In the genomic region with DNA sequence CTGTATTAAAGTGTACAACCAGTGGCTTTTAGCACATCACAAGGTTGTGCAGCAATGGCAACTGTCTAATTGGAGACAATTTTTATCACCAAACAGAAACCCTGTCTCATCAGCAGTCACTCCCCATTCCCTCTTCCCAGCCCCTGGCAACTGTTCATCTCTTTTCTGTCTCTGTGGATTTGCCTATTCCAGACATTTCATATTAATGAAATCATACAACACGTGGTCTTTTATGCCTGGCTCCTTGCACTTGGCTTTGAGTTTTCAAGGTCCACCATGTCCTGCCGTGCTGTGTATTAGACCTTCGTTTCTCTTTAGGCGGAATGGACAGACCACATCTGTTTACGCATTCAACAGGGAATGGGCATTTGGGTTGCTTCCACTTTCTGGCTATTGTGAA, we compare ENCODE assay signal across 19 cellular contexts. TPM values are rescaled to one million over a fixed set of nuclear protein-coding genes. Genes with fewer than 3 reads are reported as not detected.
"Had no signal": no experiment of that assay in that cellular context is flagged by ENCODE, and none has a peak within 500 bp of the region (broad histone marks: within the 10 kb centered on the region; RNA-seq: fewer than 3 reads in every experiment).

No MANE protein-coding gene starts in this region.

- H3K27me3 ChIP-seq: ascending aorta, hepatocyte had no signal

- H3K27ac ChIP-seq: ascending aorta, hepatocyte, left lung, stomach had no signal

- DNase-seq: activated CD8-positive, alpha-beta memory T cell treated with anti-CD3 and anti-CD28 coated beads, Interleukin-2, amount 10 ng/mL, durations not matched to agents 7 days and 5 days; activated naive CD4-positive, alpha-beta T cell treated with anti-CD3 and anti-CD28 coated beads, Interleukin-2, amount 10 ng/mL, durations not matched to agents 7 days and 5 days; activated T-cell treated with anti-CD3 and anti-CD28 coated beads, Interleukin-2, amount 50 U/mL, for 24 hours; dermis blood vessel endothelial cell; effector memory CD8-positive, alpha-beta T cell; nucleus accumbens; T-helper 9 cell had no signal

- H3K36me3 Mint-ChIP-seq: activated CD8-positive, alpha-beta memory T cell treated with anti-CD3 and anti-CD28 coated beads, Interleukin-2, amount 10 ng/mL, durations not matched to agents 7 days and 5 days; activated naive CD4-positive, alpha-beta T cell treated with anti-CD3 and anti-CD28 coated beads, Interleukin-2, amount 10 ng/mL, durations not matched to agents 7 days and 5 days had no signal

- H3K9me3 ChIP-seq: ascending aorta, left lung, stomach had no signal

- H3K4me1 Mint-ChIP-seq: activated CD8-positive, alpha-beta memory T cell treated with anti-CD3 and anti-CD28 coated beads, Interleukin-2, amount 10 ng/mL, durations not matched to agents 7 days and 5 days; activated naive CD4-positive, alpha-beta T cell treated with anti-CD3 and anti-CD28 coated beads, Interleukin-2, amount 10 ng/mL, durations not matched to agents 7 days and 5 days had no signal

- H3K4me1 ChIP-seq: ascending aorta, left lung, stomach had no signal

- H3K27ac Mint-ChIP-seq: activated CD8-positive, alpha-beta memory T cell treated with anti-CD3 and anti-CD28 coated beads, Interleukin-2, amount 10 ng/mL, durations not matched to agents 7 days and 5 days; activated naive CD4-positive, alpha-beta T cell treated with anti-CD3 and anti-CD28 coated beads, Interleukin-2, amount 10 ng/mL, durations not matched to agents 7 days and 5 days; activated T-cell treated with anti-CD3 and anti-CD28 coated beads, Interleukin-2, amount 50 U/mL, for 24 hours; effector memory CD8-positive, alpha-beta T cell; nephron had no signal

- H3K4me3 ChIP-seq: ascending aorta, hepatocyte, left lung, smooth muscle cell, stomach had no signal

- H3K4me3 Mint-ChIP-seq: activated CD8-positive, alpha-beta memory T cell treated with anti-CD3 and anti-CD28 coated beads, Interleukin-2, amount 10 ng/mL, durations not matched to agents 7 days and 5 days; activated naive CD4-positive, alpha-beta T cell treated with anti-CD3 and anti-CD28 coated beads, Interleukin-2, amount 10 ng/mL, durations not matched to agents 7 days and 5 days; activated T-cell treated with anti-CD3 and anti-CD28 coated beads, Interleukin-2, amount 50 U/mL, for 24 hours; effector memory CD8-positive, alpha-beta T cell; nephron had no signal

- H3K27me3 Mint-ChIP-seq: activated T-cell treated with anti-CD3 and anti-CD28 coated beads, Interleukin-2, amount 50 U/mL, for 24 hours had no signal

- H3K36me3 ChIP-seq: ascending aorta, left lung, stomach had no signal

- ATAC-seq: activated CD8-positive, alpha-beta memory T cell treated with anti-CD3 and anti-CD28 coated beads, Interleukin-2, amount 10 ng/mL, durations not matched to agents 7 days and 5 days; effector memory CD8-positive, alpha-beta T cell had no signal

- H3K9me3 Mint-ChIP-seq: activated naive CD4-positive, alpha-beta T cell treated with anti-CD3 and anti-CD28 coated beads, Interleukin-2, amount 10 ng/mL, durations not matched to agents 7 days and 5 days; activated T-cell treated with anti-CD3 and anti-CD28 coated beads, Interleukin-2, amount 50 U/mL, for 24 hours; effector memory CD8-positive, alpha-beta T cell had no signal

RNA-seq across cellular contexts. Expression of a gene that starts 30.3 kb away (rescaled TPM):
- total RNA-seq: activated CD8-positive, alpha-beta memory T cell treated with anti-CD3 and anti-CD28 coated beads, Interleukin-2, amount 10 ng/mL, durations not matched to agents 7 days and 5 days; ascending aorta; chondrocyte; dermis blood vessel endothelial cell; epithelial cell of proximal tubule; hepatocyte; mesenteric fat pad; posterior vena cava; smooth muscle cell; urinary bladder had no signal
- polyA plus RNA-seq: hepatocyte, keratinocyte, smooth muscle cell had no signal
